37 cellular contexts compared by ENCODE assay signal in the genomic region with DNA sequence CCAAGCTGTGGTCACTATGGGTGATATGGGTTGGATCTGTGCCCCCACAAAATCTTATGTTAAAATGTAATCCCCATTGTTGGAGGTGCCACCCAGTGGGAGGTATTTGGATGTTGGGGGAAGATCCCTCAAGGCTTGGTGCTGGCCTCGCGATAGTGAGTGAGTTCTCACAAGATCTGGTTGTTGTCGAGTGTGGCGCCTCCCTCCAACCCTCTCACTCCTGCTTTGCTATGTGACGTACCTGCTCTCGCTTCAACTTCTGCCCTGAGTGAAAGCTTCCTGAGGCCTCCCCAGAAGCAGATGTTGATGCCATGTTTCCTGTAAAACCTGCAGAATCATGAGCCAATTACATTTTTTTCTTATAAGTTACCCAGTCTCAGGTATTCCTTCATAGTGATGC. TPM values are rescaled to one million over a fixed set of nuclear protein-coding genes. Genes with fewer than 3 reads are reported as not detected.
"Had no signal": no experiment of that assay in that cellular context is flagged by ENCODE, and none has a peak within 500 bp of the region (broad histone marks: within the 10 kb centered on the region; RNA-seq: fewer than 3 reads in every experiment).

No MANE protein-coding gene starts in this region.

- H3K4me1 ChIP-seq: adrenal gland, body of pancreas had no signal

- ATAC-seq: activated CD8-positive, alpha-beta T cell treated with anti-CD3 and anti-CD28 coated beads for 36 hours; activated naive CD4-positive, alpha-beta T cell treated with anti-CD3 and anti-CD28 coated beads, Interleukin-2, amount 50 U/mL, for 72 hours; activated T-cell treated with anti-CD3 and anti-CD28 coated beads, Interleukin-2, amount 50 U/mL, for 4 hours; activated T-cell treated with anti-CD3 and anti-CD28 coated beads, Interleukin-2, amount 50 U/mL, for 72 hours; activated T-helper 17 cell treated with anti-CD3 and anti-CD28 coated beads, Interleukin-2, amount 50 U/mL, for 72 hours; body of pancreas had no signal

- H3K36me3 ChIP-seq: adrenal gland, brain microvascular endothelial cell, breast epithelium had no signal

- H3K27ac ChIP-seq: adrenal gland, body of pancreas, brain microvascular endothelial cell, breast epithelium, VCaP had no signal

- H3K27me3 ChIP-seq: adrenal gland, body of pancreas, brain microvascular endothelial cell, breast epithelium had no signal

- FAIRE-seq: astrocyte, TTC549 had no signal

- DNase-seq: activated B cell treated with CpG ODN at 0.5 μM for 24 hours; activated CD4-positive, alpha-beta memory T cell treated with anti-CD3 and anti-CD28 coated beads for 36 hours; activated CD4-positive, alpha-beta T cell treated with anti-CD3 and anti-CD28 coated beads for 4 hours; activated CD4-positive, alpha-beta T cell treated with anti-CD3 and anti-CD28 coated beads, Interleukin-2, amount 10 ng/mL, durations not matched to agents 24 days and 14 days; activated CD4-positive, alpha-beta T cell treated with anti-CD3 and anti-CD28 coated beads, Interleukin-2, amount 50 U/mL, for 1 hour; activated CD4-positive, alpha-beta T cell treated with anti-CD3 and anti-CD28 coated beads, Interleukin-2, amount 50 U/mL, for 4 hours; activated CD4-positive, CD25-positive, alpha-beta regulatory T cell treated with anti-CD3 and anti-CD28 coated beads, Interleukin-2, amount 50 U/mL, for 72 hours; activated CD8-positive, alpha-beta memory T cell treated with anti-CD3 and anti-CD28 coated beads, Interleukin-2, amount 50 U/mL, for 4 hours; activated CD8-positive, alpha-beta T cell treated with anti-CD3 and anti-CD28 coated beads for 36 hours; activated effector memory CD4-positive, alpha-beta T cell treated with anti-CD3 and anti-CD28 coated beads, Interleukin-2, amount 50 U/mL, for 16 hours; activated gamma-delta T cell treated with Interleukin-2 at 50 U/mL for 16 hours; activated naive CD4-positive, alpha-beta T cell; activated naive CD4-positive, alpha-beta T cell treated with anti-CD3 and anti-CD28 coated beads for 36 hours; activated naive CD8-positive, alpha-beta T cell treated with anti-CD3 and anti-CD28 coated beads for 36 hours; activated T-cell treated with anti-CD3 and anti-CD28 coated beads for 4 hours; activated T-cell treated with anti-CD3 and anti-CD28 coated beads, Interleukin-2, amount 50 U/mL, for 1 hour; activated T-cell treated with anti-CD3 and anti-CD28 coated beads, Interleukin-2, amount 50 U/mL, for 4 hours; activated T-cell treated with anti-CD3 and anti-CD28 coated beads, Interleukin-2, amount 50 U/mL, for 72 hours; adrenal gland; amniotic stem cell; aorta; body of pancreas; brain microvascular endothelial cell; central memory CD4-positive, alpha-beta T cell; T-helper 1 cell; T-helper 2 cell; T-helper 9 cell had no signal

- H3K4me3 ChIP-seq: adrenal gland, body of pancreas, breast epithelium had no signal

- H3K9me3 ChIP-seq: adrenal gland, body of pancreas, breast epithelium had no signal

RNA-seq across cellular contexts. Expression of a gene that starts 35.5 kb away (rescaled TPM):
- total RNA-seq: activated B cell treated with CpG ODN at 0.5 μM for 24 hours; activated CD4-positive, alpha-beta memory T cell treated with anti-CD3 and anti-CD28 coated beads for 36 hours; activated CD4-positive, alpha-beta T cell treated with anti-CD3 and anti-CD28 coated beads, Interleukin-2, amount 10 ng/mL, durations not matched to agents 24 days and 14 days; activated CD8-positive, alpha-beta memory T cell treated with anti-CD3 and anti-CD28 coated beads for 36 hours; activated CD8-positive, alpha-beta T cell treated with anti-CD3 and anti-CD28 coated beads for 36 hours; activated naive CD4-positive, alpha-beta T cell treated with anti-CD3 and anti-CD28 coated beads for 36 hours; activated naive CD8-positive, alpha-beta T cell treated with anti-CD3 and anti-CD28 coated beads for 36 hours; activated T-cell treated with anti-CD3 and anti-CD28 coated beads, Interleukin-2, amount 50 U/mL, for 4 hours; activated T-cell treated with anti-CD3 and anti-CD28 coated beads, Interleukin-2, amount 50 U/mL, for 72 hours; activated T-helper 1 cell treated with anti-CD3 and anti-CD28 coated beads, Interleukin-12 subunit alpha, Interleukin-12 subunit beta, Interleukin-2, Interleukin-4 antibody, amounts not matched to agents 30 ng/mL and 10 ng/mL and 1 ng/mL, durations not matched to agents 14 hours and 24 hours and 36 hours; aorta; body of pancreas; breast epithelium; cardiac septum had no signal
- polyA plus RNA-seq: aorta had no signal

RNA-seq across cellular contexts. Expression of a gene that starts 40.0 kb away (rescaled TPM):
- total RNA-seq: activated B cell treated with CpG ODN at 0.5 μM for 24 hours; activated CD4-positive, alpha-beta memory T cell treated with anti-CD3 and anti-CD28 coated beads for 36 hours; activated CD4-positive, alpha-beta T cell treated with anti-CD3 and anti-CD28 coated beads, Interleukin-2, amount 10 ng/mL, durations not matched to agents 24 days and 14 days; activated CD8-positive, alpha-beta memory T cell treated with anti-CD3 and anti-CD28 coated beads for 36 hours; activated CD8-positive, alpha-beta T cell treated with anti-CD3 and anti-CD28 coated beads for 36 hours; activated naive CD4-positive, alpha-beta T cell treated with anti-CD3 and anti-CD28 coated beads for 36 hours; activated naive CD4-positive, alpha-beta T cell treated with anti-CD3 and anti-CD28 coated beads, Interleukin-2, amount 50 U/mL, for 72 hours; activated naive CD8-positive, alpha-beta T cell treated with anti-CD3 and anti-CD28 coated beads for 36 hours; activated T-cell treated with anti-CD3 and anti-CD28 coated beads, Interleukin-2, amount 50 U/mL, for 4 hours; activated T-cell treated with anti-CD3 and anti-CD28 coated beads, Interleukin-2, amount 50 U/mL, for 72 hours; activated T-helper 1 cell treated with anti-CD3 and anti-CD28 coated beads, Interleukin-12 subunit alpha, Interleukin-12 subunit beta, Interleukin-2, Interleukin-4 antibody, amounts not matched to agents 30 ng/mL and 10 ng/mL and 1 ng/mL, durations not matched to agents 14 hours and 24 hours and 36 hours; activated T-helper 17 cell treated with anti-CD3 and anti-CD28 coated beads, Interleukin-2, amount 50 U/mL, for 72 hours; adrenal gland; aorta; body of pancreas; breast epithelium; cardiac septum; cerebellum had no signal
